Comparison of ENCODE assay signal across 1 cellular context in genomic region chr1:26295194-26296138, GRCh38.
TF ChIP-seq lines count a peak whose summit lies in the region.

No MANE protein-coding gene starts in this region.

TF ChIP-seq in WTC11, 78 proteins besides CTCF, POLR2A, EP300 and RAD21 (continued from another document):
- TF ChIP-seq, protein P1, sequence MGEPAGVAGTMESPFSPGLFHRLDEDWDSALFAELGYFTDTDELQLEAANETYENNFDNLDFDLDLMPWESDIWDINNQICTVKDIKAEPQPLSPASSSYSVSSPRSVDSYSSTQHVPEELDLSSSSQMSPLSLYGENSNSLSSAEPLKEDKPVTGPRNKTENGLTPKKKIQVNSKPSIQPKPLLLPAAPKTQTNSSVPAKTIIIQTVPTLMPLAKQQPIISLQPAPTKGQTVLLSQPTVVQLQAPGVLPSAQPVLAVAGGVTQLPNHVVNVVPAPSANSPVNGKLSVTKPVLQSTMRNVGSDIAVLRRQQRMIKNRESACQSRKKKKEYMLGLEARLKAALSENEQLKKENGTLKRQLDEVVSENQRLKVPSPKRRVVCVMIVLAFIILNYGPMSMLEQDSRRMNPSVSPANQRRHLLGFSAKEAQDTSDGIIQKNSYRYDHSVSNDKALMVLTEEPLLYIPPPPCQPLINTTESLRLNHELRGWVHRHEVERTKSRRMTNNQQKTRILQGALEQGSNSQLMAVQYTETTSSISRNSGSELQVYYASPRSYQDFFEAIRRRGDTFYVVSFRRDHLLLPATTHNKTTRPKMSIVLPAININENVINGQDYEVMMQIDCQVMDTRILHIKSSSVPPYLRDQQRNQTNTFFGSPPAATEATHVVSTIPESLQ (CRISPR knock-in tag; IDR thresholded peaks at IDR 0.05), result no peak
- TF ChIP-seq, protein P2, sequence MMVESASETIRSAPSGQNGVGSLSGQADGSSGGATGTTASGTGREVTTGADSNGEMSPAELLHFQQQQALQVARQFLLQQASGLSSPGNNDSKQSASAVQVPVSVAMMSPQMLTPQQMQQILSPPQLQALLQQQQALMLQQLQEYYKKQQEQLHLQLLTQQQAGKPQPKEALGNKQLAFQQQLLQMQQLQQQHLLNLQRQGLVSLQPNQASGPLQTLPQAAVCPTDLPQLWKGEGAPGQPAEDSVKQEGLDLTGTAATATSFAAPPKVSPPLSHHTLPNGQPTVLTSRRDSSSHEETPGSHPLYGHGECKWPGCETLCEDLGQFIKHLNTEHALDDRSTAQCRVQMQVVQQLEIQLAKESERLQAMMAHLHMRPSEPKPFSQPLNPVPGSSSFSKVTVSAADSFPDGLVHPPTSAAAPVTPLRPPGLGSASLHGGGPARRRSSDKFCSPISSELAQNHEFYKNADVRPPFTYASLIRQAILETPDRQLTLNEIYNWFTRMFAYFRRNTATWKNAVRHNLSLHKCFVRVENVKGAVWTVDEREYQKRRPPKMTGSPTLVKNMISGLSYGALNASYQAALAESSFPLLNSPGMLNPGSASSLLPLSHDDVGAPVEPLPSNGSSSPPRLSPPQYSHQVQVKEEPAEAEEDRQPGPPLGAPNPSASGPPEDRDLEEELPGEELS (CRISPR knock-in tag; IDR thresholded peaks at IDR 0.05), result no peak
- TF ChIP-seq ZNF423 (CRISPR knock-in tag; IDR thresholded peaks at IDR 0.05), result no peak
- no peak for TF ChIP-seq SMAD3 (CRISPR knock-in tag; IDR thresholded peaks at IDR 0.05; ENCODE audit: borderline replicate concordance)
- TF ChIP-seq TEAD1 (CRISPR knock-in tag; IDR thresholded peaks at IDR 0.05), result no peak
- no peak for TF ChIP-seq USF1 (CRISPR knock-in tag; IDR thresholded peaks at IDR 0.05)
- TF ChIP-seq GABPB1 (CRISPR knock-in tag; IDR thresholded peaks at IDR 0.05), result no peak
- no peak for TF ChIP-seq TP53 (CRISPR knock-in tag; IDR thresholded peaks at IDR 0.05)
- TF ChIP-seq NR1H2 (CRISPR knock-in tag; IDR thresholded peaks at IDR 0.05), result no peak
